12 cellular contexts compared by ENCODE assay signal in the genomic region with DNA sequence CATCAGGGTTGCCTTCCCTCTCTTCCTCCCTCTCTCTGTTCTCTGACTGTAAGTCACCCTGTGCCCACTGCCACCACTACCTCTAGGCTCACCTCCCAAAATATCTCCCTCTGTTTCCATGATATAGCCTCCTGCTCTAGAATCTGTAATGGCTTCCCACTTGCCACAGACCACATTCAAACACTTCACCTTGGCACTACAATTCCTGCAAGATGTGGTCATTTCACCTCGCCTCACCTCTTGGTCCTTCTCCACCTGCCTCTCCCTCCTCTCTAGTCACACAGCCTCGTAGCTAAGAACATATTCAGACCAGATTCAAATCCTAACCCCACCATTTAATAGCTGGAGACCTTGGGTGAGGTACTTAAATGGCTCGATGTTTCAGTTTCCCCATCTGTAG. TPM values are rescaled to one million over a fixed set of nuclear protein-coding genes. Genes with fewer than 3 reads are reported as not detected.
DNase-seq lines count a peak whose midpoint lies in the region; ATAC-seq and TF ChIP-seq lines count a peak whose summit lies in the region.
"Had no signal": no experiment of that assay in that cellular context is flagged by ENCODE, and none has a peak within 500 bp of the region (broad histone marks: within the 10 kb centered on the region; RNA-seq: fewer than 3 reads in every experiment).

No MANE protein-coding gene starts in this region.

- intact Hi-C loops in activated CD4-positive, alpha-beta T cell treated with anti-CD3 and anti-CD28 coated beads for 36 hours (cut with DNase I, micrococcal nuclease) = no loop called here

- POLR2A ChIA-PET in activated CD4-positive, alpha-beta T cell treated with anti-CD3 and anti-CD28 coated beads for 36 hours (lab: Charles Lee) = no interaction called here

- peaks cover 9% of the 10 kb centered on the region for H3F3A ChIP-seq in smooth muscle cell (ENCODE audit: low read depth)
- peaks cover 30% of the 10 kb centered on the region for H3F3A ChIP-seq in neural progenitor cell (ENCODE audit: low read depth)

- peaks cover 83% of the 10 kb centered on the region for H3K36me3 ChIP-seq in KOPT-K1 (ENCODE audit: insufficient read depth, low read length)
- H3K36me3 ChIP-seq in effector memory CD4-positive, alpha-beta T cell (ENCODE audit: control insufficient read depth, insufficient read depth, low read length) = peaks cover 34% of the 10 kb centered on the region
- H3K36me3 ChIP-seq in smooth muscle cell (ENCODE audit: low read depth) = no peaks in the 10 kb centered on the region
- H3K36me3 ChIP-seq in mesendoderm (ENCODE audit: control insufficient read depth, insufficient read depth, low read length) = peaks cover 4% of the 10 kb centered on the region
- peaks cover 16% of the 10 kb centered on the region for H3K36me3 ChIP-seq in neural progenitor cell

- H3K27ac ChIP-seq in KOPT-K1 (ENCODE audit: low read depth, low read length, poor library complexity, severe bottlenecking) (peak overlapping the region; percentile 69), smooth muscle cell (ENCODE audit: low read depth) (peak overlapping the region; percentile 44), mesendoderm (ENCODE audit: low read depth, low read length) (no peak overlapping the region), neural progenitor cell (no peak overlapping the region)
- peak overlapping the region; percentile 19 for H3K27ac ChIP-seq in effector memory CD4-positive, alpha-beta T cell (ENCODE audit: insufficient read depth, low read length, poor library complexity, severe bottlenecking)
- H3K27ac ChIP-seq: suprapubic skin had no signal

- no peak overlapping the region for H3K56ac ChIP-seq in mesendoderm (ENCODE audit: low read length)

- H3K4ac ChIP-seq in mesendoderm (ENCODE audit: low read depth, low read length) = no peak overlapping the region

- H3K4me3 Mint-ChIP-seq in activated CD4-positive, alpha-beta T cell treated with anti-CD3 and anti-CD28 coated beads for 36 hours = no peak overlapping the region
- H3K4me3 Mint-ChIP-seq in neural progenitor cell = no peak overlapping the region

- no peak overlapping the region for H3K9ac ChIP-seq in smooth muscle cell (ENCODE audit: low read depth)
- no peak overlapping the region for H3K9ac ChIP-seq in mesendoderm (ENCODE audit: low read length)
- no peak overlapping the region for H3K9ac ChIP-seq in neural progenitor cell

- no peak overlapping the region for H2BK120ac ChIP-seq in mesendoderm (ENCODE audit: low read depth, low read length)

- no peak for DNase-seq in activated CD4-positive, alpha-beta T cell treated with anti-CD3 and anti-CD28 coated beads for 36 hours
- DNase-seq in activated CD4-positive, alpha-beta T cell treated with anti-CD3 and anti-CD28 coated beads, Interleukin-2, amount 50 U/mL, for 4 hours = no peak
- no peak for DNase-seq in effector memory CD4-positive, alpha-beta T cell
- DNase-seq in smooth muscle cell (lab: John Stamatoyannopoulos, UW; ENCODE audit: unreplicated experiment) = no peak
- DNase-seq in KG1 (lab: John Stamatoyannopoulos, UW) = no peak
- no peak for DNase-seq in mesendoderm
- DNase-seq in neural progenitor cell (ENCODE audit: low spot score) = no peak
- DNase-seq: Calu3, MM.1S, NCI-H2171 treated with DMSO at 0.1 percent for 48 hours had no signal

- H3K4me2 ChIP-seq in smooth muscle cell (no peak overlapping the region), mesendoderm (ENCODE audit: low read length) (no peak overlapping the region), neural progenitor cell (no peak overlapping the region)

- peaks cover 38% of the 10 kb centered on the region for H3K36me3 Mint-ChIP-seq in activated CD4-positive, alpha-beta T cell treated with anti-CD3 and anti-CD28 coated beads for 36 hours (ENCODE audit: low read depth)
- H3K36me3 Mint-ChIP-seq in neural progenitor cell = peaks cover 31% of the 10 kb centered on the region

- 94% methylated on average over 3 of the region's 3 CpGs for WGBS in smooth muscle cell (ENCODE audit: low lambda C conversion rate)
- no CpG with 5 or more reads among the region's 3 CpGs for WGBS in mesendoderm (ENCODE audit: extremely low coverage, insufficient coverage, low lambda C conversion rate)

- H2BK5ac ChIP-seq in mesendoderm (ENCODE audit: low read length) = no peak overlapping the region

- no peak overlapping the region for H4K8ac ChIP-seq in mesendoderm (ENCODE audit: low read depth, low read length)

- H3K4me1 Mint-ChIP-seq in activated CD4-positive, alpha-beta T cell treated with anti-CD3 and anti-CD28 coated beads for 36 hours = peaks cover 58% of the 10 kb centered on the region
- peaks cover 17% of the 10 kb centered on the region for H3K4me1 Mint-ChIP-seq in neural progenitor cell

- H3K4me1 ChIP-seq in effector memory CD4-positive, alpha-beta T cell (ENCODE audit: control insufficient read depth, insufficient read depth, low read length, poor library complexity, severe bottlenecking) = peaks cover 31% of the 10 kb centered on the region
- peaks cover 8% of the 10 kb centered on the region for H3K4me1 ChIP-seq in smooth muscle cell (ENCODE audit: low read depth)
- peaks cover under 1% of the 10 kb centered on the region for H3K4me1 ChIP-seq in mesendoderm (ENCODE audit: control insufficient read depth, low read depth, low read length)
- H3K4me1 ChIP-seq in neural progenitor cell = peaks cover 23% of the 10 kb centered on the region

- no peaks in the 10 kb centered on the region for H3K27me3 Mint-ChIP-seq in activated CD4-positive, alpha-beta T cell treated with anti-CD3 and anti-CD28 coated beads for 36 hours
- H3K27me3 Mint-ChIP-seq in neural progenitor cell (ENCODE audit: insufficient read depth, low read depth) = peaks cover 3% of the 10 kb centered on the region

- no peak for ATAC-seq in activated CD4-positive, alpha-beta T cell treated with anti-CD3 and anti-CD28 coated beads for 36 hours

- TF ChIP-seq CTCF in smooth muscle cell (IDR thresholded peaks at IDR 0.05; ENCODE audit: borderline replicate concordance, insufficient read depth, poor library complexity, severe bottlenecking) (no peak), neural progenitor cell (IDR thresholded peaks at IDR 0.05) (no peak)

- H3K9me3 Mint-ChIP-seq in activated CD4-positive, alpha-beta T cell treated with anti-CD3 and anti-CD28 coated beads for 36 hours (ENCODE audit: low read depth) = no peaks in the 10 kb centered on the region
- H3K9me3 Mint-ChIP-seq in neural progenitor cell = no peaks in the 10 kb centered on the region

- H3K4me3 ChIP-seq in effector memory CD4-positive, alpha-beta T cell (ENCODE audit: insufficient read depth, low read depth, low read length, poor library complexity, severe bottlenecking) = no peak overlapping the region
- no peak overlapping the region for H3K4me3 ChIP-seq in smooth muscle cell
- H3K4me3 ChIP-seq in mesendoderm (ENCODE audit: low read length) = no peak overlapping the region
- no peak overlapping the region for H3K4me3 ChIP-seq in neural progenitor cell
- H3K4me3 ChIP-seq: suprapubic skin had no signal

- H3K27me3 ChIP-seq in effector memory CD4-positive, alpha-beta T cell (replicated peaks; ENCODE audit: control insufficient read depth, insufficient read depth, low read length, poor library complexity, severe bottlenecking) = no peaks in the 10 kb centered on the region
- H3K27me3 ChIP-seq in smooth muscle cell (ENCODE audit: low read depth) (no peaks in the 10 kb centered on the region), mesendoderm (ENCODE audit: insufficient read depth, low read length, poor library complexity) (no peaks in the 10 kb centered on the region), neural progenitor cell (no peaks in the 10 kb centered on the region)
- H3K27me3 ChIP-seq: suprapubic skin had no signal

- no peak overlapping the region for H2AK5ac ChIP-seq in mesendoderm (ENCODE audit: low read length)

- H3K9me3 ChIP-seq in KOPT-K1 (ENCODE audit: insufficient read depth, low read length, poor library complexity, severe bottlenecking) (no peaks in the 10 kb centered on the region), smooth muscle cell (replicated peaks; ENCODE audit: low read depth) (no peaks in the 10 kb centered on the region), neural progenitor cell (ENCODE audit: low read depth) (no peaks in the 10 kb centered on the region)
- no peaks in the 10 kb centered on the region for H3K9me3 ChIP-seq in effector memory CD4-positive, alpha-beta T cell (ENCODE audit: control insufficient read depth, low read length)
- H3K9me3 ChIP-seq: suprapubic skin had no signal

- CTCF ChIA-PET in activated CD4-positive, alpha-beta T cell treated with anti-CD3 and anti-CD28 coated beads for 36 hours (lab: Charles Lee) = interaction anchor here (1.1 to 1.5 kb wide), 3 partner anchors 9 to 12 kb away, joined by 3 to 4 read pairs (median 3); no protein-coding TSS in a partner anchor

- no peak overlapping the region for H3K23ac ChIP-seq in mesendoderm (ENCODE audit: low read length)

- peaks cover 81% of the 10 kb centered on the region for H3K79me2 ChIP-seq in smooth muscle cell (ENCODE audit: low read depth)
- H3K79me2 ChIP-seq in mesendoderm (ENCODE audit: control insufficient read depth, insufficient read depth, low read length) = peaks cover 12% of the 10 kb centered on the region
- peaks cover 94% of the 10 kb centered on the region for H3K79me2 ChIP-seq in neural progenitor cell (ENCODE audit: low read depth)

- peaks cover 12% of the 10 kb centered on the region for H4K20me1 ChIP-seq in smooth muscle cell (ENCODE audit: low read depth)
- H4K20me1 ChIP-seq in neural progenitor cell (ENCODE audit: low read depth) = peaks cover 53% of the 10 kb centered on the region

- H2AFZ ChIP-seq in smooth muscle cell (ENCODE audit: low read depth) = no peak overlapping the region
- H2AFZ ChIP-seq in neural progenitor cell (replicated peaks) = no peak overlapping the region

- H3K79me1 ChIP-seq in mesendoderm (ENCODE audit: low read length) = peaks cover 8% of the 10 kb centered on the region

- H3K18ac ChIP-seq in mesendoderm (ENCODE audit: low read length) = no peak overlapping the region

- H4K5ac ChIP-seq in mesendoderm (ENCODE audit: low read length) = no peak overlapping the region

- H2BK15ac ChIP-seq in mesendoderm (replicated peaks; ENCODE audit: low read depth) = no peak overlapping the region

- peak overlapping the region; percentile 53 for H3K27ac Mint-ChIP-seq in activated CD4-positive, alpha-beta T cell treated with anti-CD3 and anti-CD28 coated beads for 36 hours
- H3K27ac Mint-ChIP-seq in neural progenitor cell = no peak overlapping the region

RNA-seq across cellular contexts. Expression of a gene that starts 56.9 kb away (rescaled TPM):
- 10 to 100 TPM; 28.1 to 36.0 TPM for total RNA-seq in activated CD4-positive, alpha-beta T cell treated with anti-CD3 and anti-CD28 coated beads for 36 hours
- total RNA-seq in smooth muscle cell (37.0 and 39.2 TPM in 2 replicates), neural progenitor cell (ENCODE audit: low replicate concordance) (105 and 126 TPM in 2 replicates)
- polyA plus RNA-seq in smooth muscle cell = 4.5 and 11.5 TPM in 2 replicates
- polyA plus RNA-seq in mesendoderm (2013, experiment 1 of 2) = 39.2 TPM
- polyA plus RNA-seq in mesendoderm (2013, experiment 2 of 2) = 42.4 TPM

Comparison
In these comparisons a context has a peak if more than half of its experiments do, and no peak if none do; other contexts are left out.
1. H3K27ac ChIP-seq: peak in KOPT-K1 (single experiment), effector memory CD4-positive, alpha-beta T cell (single experiment) and smooth muscle cell (single experiment); none in mesendoderm (single experiment) and neural progenitor cell (single experiment).